ENCODE assay signal across 28 cellular contexts in the genomic region with DNA sequence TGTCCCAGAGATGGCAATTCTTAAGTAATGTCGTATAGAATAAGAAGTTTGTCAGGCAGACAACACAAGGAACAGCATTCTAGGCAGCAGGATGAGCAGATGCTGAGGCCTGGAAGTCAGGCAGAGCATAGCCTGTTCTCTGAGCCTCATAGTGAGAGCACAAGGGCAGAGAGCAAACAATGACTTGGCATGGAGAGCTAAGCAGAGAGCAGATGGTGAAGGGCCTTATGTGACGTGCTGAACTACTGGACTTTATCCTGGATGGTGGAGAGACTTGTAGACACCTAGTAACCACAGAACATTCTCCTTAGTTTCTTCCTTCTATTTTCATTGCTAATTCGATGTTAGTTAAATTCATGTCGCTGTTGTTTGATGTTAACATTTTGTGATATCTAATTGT.
DNase-seq lines count a peak whose midpoint lies in the region; ATAC-seq, FAIRE-seq and TF ChIP-seq lines count a peak whose summit lies in the region.
"Had no signal": no experiment of that assay in that cellular context is flagged by ENCODE, and none has a peak within 500 bp of the region (broad histone marks: within the 10 kb centered on the region; RNA-seq: fewer than 3 reads in every experiment).

No MANE protein-coding gene starts in this region.

- H2BK5ac ChIP-seq in H1 (ENCODE audit: low read depth, low read length): no peak overlapping the region

- no peak overlapping the region for H3K23ac ChIP-seq in H1 (ENCODE audit: insufficient read length)

- no peaks in the 10 kb centered on the region for H4K20me1 ChIP-seq in H1 (replicated peaks in 1 of 2; ENCODE audit: control insufficient read depth in 1 of 2, insufficient read depth in 2 of 2, low read length in 2 of 2)

- no peak overlapping the region for H2BK15ac ChIP-seq in H1 (ENCODE audit: low read length)

- 0 out of 2 replicates have a peak overlapping the region, but pooled peaks have one; percentile 28 for H2AFZ ChIP-seq in H1 (ENCODE audit: low read length)
- H2AFZ ChIP-seq: GM23248 had no signal

- H3K36me3 Mint-ChIP-seq in endothelial cell (ENCODE audit: low read depth, unreplicated experiment): no peaks in the 10 kb centered on the region
- H3K36me3 Mint-ChIP-seq: activated naive CD4-positive, alpha-beta T cell treated with anti-CD3 and anti-CD28 coated beads, Interleukin-2, amount 50 U/mL, for 72 hours had no signal

- no peak for TF ChIP-seq POLR2A in H1 (IDR thresholded peaks at IDR 0.05; ENCODE audit: control extremely low read depth in 1 of 2, low read depth in 2 of 2, low read length in 2 of 2)

- H3K4me2 ChIP-seq in H1 (ENCODE audit: insufficient read depth in 1 of 2, low read depth in 2 of 2, low read length in 2 of 2): no peak overlapping the region

- H2AK5ac ChIP-seq in H1 (ENCODE audit: low read depth, low read length): no peak overlapping the region

- no peak overlapping the region for H3K4me3 ChIP-seq in H1 (ENCODE audit: extremely low read depth in 1 of 4, insufficient read depth in 2 of 4, low read depth in 3 of 4, low read length in 4 of 4)
- H3K4me3 ChIP-seq: GM23248, K562, MG63, thyroid gland had no signal

- H3K27me3 Mint-ChIP-seq in endothelial cell (ENCODE audit: unreplicated experiment): no peaks in the 10 kb centered on the region
- H3K27me3 Mint-ChIP-seq: dendritic cell treated with granulocyte-macrophage colony-stimulating factor and Interleukin-4, amounts not matched to agents 40 ng/mL and 50 ng/mL, for 4 days had no signal

- H3K4me3 Mint-ChIP-seq in endothelial cell (ENCODE audit: unreplicated experiment): no peak overlapping the region
- H3K4me3 Mint-ChIP-seq: CD4-positive, alpha-beta T cell; dendritic cell treated with granulocyte-macrophage colony-stimulating factor and Interleukin-4, amounts not matched to agents 40 ng/mL and 50 ng/mL, for 4 days; stimulated activated naive CD8-positive, alpha-beta T cell treated with anti-CD3 and anti-CD28 coated beads, Interleukin-15, amount 100 ng/mL, for 72 hours had no signal

- H3K27me3 ChIP-seq in H1 (replicated peaks in 1 of 4; ENCODE audit: control insufficient read depth in 3 of 4, extremely low read depth in 1 of 4, insufficient read depth in 3 of 4, low read length in 3 of 4): no peaks in the 10 kb centered on the region
- H3K27me3 ChIP-seq: neutrophil, thyroid gland had no signal

- no peaks in the 10 kb centered on the region for H3K79me1 ChIP-seq in H1 (ENCODE audit: low read depth, low read length)

- no peak overlapping the region for H4K8ac ChIP-seq in H1 (ENCODE audit: extremely low read depth, insufficient read depth, low read length)

- no peak overlapping the region for H2BK12ac ChIP-seq in H1 (ENCODE audit: low read depth, low read length)

- DNase-seq in NCI-H345 (lab: John Stamatoyannopoulos, UW) (peak; percentile 68), NCI-H345 treated with DMSO at 0.1 percent for 48 hours (lab: John Stamatoyannopoulos, UW; ENCODE audit: unreplicated experiment) (no peak), NCI-H510A (lab: John Stamatoyannopoulos, UW) (peak; percentile 54), H1 (ENCODE audit: low read depth in 1 of 2, low spot score in 2 of 2) (no peak), endothelial cell (ENCODE audit: low spot score) (no peak), dermis blood vessel endothelial cell (no peak), H4 (ENCODE audit: low spot score) (no peak)
- DNase-seq: 8988T; aorta; CD4-positive, alpha-beta T cell; DMS79; GF-D8; GM23248; kidney glomerular epithelial cell; mammary epithelial cell; MG63; NCI-H1436 treated with DMSO at 0.1 percent for 48 hours; NCI-H226; stimulated activated naive CD8-positive, alpha-beta T cell treated with anti-CD3 and anti-CD28 coated beads, Interleukin-15, amount 100 ng/mL, for 72 hours; thyroid gland; WERI-Rb-1 had no signal

- H4K91ac ChIP-seq in H1 (replicated peaks; ENCODE audit: insufficient read length, low read length): no peak overlapping the region

- no peak overlapping the region for H2BK20ac ChIP-seq in H1 (ENCODE audit: low read length)

- H3K9me3 ChIP-seq in H1 (ENCODE audit: insufficient read depth in 2 of 2, low read depth in 1 of 2, low read length in 1 of 2): no peaks in the 10 kb centered on the region
- H3K9me3 ChIP-seq: MG63, neutrophil, thyroid gland had no signal

- H3K14ac ChIP-seq in H1 (ENCODE audit: insufficient read length): no peak overlapping the region

- TF ChIP-seq RAD21 in H1 (IDR thresholded peaks at IDR 0.05 in 1 of 2, conservative IDR thresholded peaks at IDR 0.05 in 1 of 2; ENCODE audit: low read depth in 2 of 2, low read length in 2 of 2): no peak

- H3K4me1 ChIP-seq in H1 (replicated peaks in 1 of 4; ENCODE audit: control insufficient read depth in 3 of 4, insufficient read depth in 4 of 4, low read length in 3 of 4): no peaks in the 10 kb centered on the region

- no peak overlapping the region for H4K5ac ChIP-seq in H1 (ENCODE audit: insufficient read length, low read depth, low read length)

- no peak overlapping the region for H2BK120ac ChIP-seq in H1 (replicated peaks; ENCODE audit: low read depth, low read length)

- TF ChIP-seq CTCF in H1 (IDR thresholded peaks at IDR 0.05; ENCODE audit: control extremely low read depth in 1 of 3, insufficient read depth in 1 of 3, low read depth in 1 of 3, low read length in 3 of 3) (no peak), endothelial cell (IDR thresholded peaks at IDR 0.05; ENCODE audit: unreplicated experiment) (no peak)

- H3K36me3 ChIP-seq in H1 (ENCODE audit: control insufficient read depth in 2 of 4, insufficient read depth in 4 of 4, low read length in 3 of 4): no peaks in the 10 kb centered on the region
- H3K36me3 ChIP-seq: MG63, neutrophil, thyroid gland, WERI-Rb-1 had no signal

- TF ChIP-seq EP300 in H1 (IDR thresholded peaks at IDR 0.05; ENCODE audit: borderline replicate concordance in 1 of 2, low read depth in 2 of 2, low read length in 2 of 2): no peak

- H3K4ac ChIP-seq in H1 (replicated peaks; ENCODE audit: insufficient read length, low read depth, low read length): no peak overlapping the region

- no peaks in the 10 kb centered on the region for H3K79me2 ChIP-seq in H1 (ENCODE audit: control insufficient read depth in 1 of 2, insufficient read depth in 2 of 2, low read length in 2 of 2)

- H3K4me1 Mint-ChIP-seq in endothelial cell (ENCODE audit: unreplicated experiment): no peaks in the 10 kb centered on the region
- H3K4me1 Mint-ChIP-seq: stimulated activated naive CD8-positive, alpha-beta T cell treated with anti-CD3 and anti-CD28 coated beads, Interleukin-15, amount 100 ng/mL, for 72 hours had no signal

- no peaks in the 10 kb centered on the region for H3K9me3 Mint-ChIP-seq in endothelial cell (ENCODE audit: unreplicated experiment)
- H3K9me3 Mint-ChIP-seq: activated naive CD4-positive, alpha-beta T cell treated with anti-CD3 and anti-CD28 coated beads, Interleukin-2, amount 50 U/mL, for 72 hours; CD4-positive, alpha-beta T cell; dendritic cell treated with granulocyte-macrophage colony-stimulating factor and Interleukin-4, amounts not matched to agents 40 ng/mL and 50 ng/mL, for 4 days; stimulated activated naive CD8-positive, alpha-beta T cell treated with anti-CD3 and anti-CD28 coated beads, Interleukin-15, amount 100 ng/mL, for 72 hours had no signal

- H3K27ac Mint-ChIP-seq in endothelial cell (ENCODE audit: unreplicated experiment): no peak overlapping the region
- H3K27ac Mint-ChIP-seq: activated naive CD4-positive, alpha-beta T cell treated with anti-CD3 and anti-CD28 coated beads, Interleukin-2, amount 50 U/mL, for 72 hours; CD4-positive, alpha-beta T cell; dendritic cell treated with granulocyte-macrophage colony-stimulating factor and Interleukin-4, amounts not matched to agents 40 ng/mL and 50 ng/mL, for 4 days; stimulated activated naive CD8-positive, alpha-beta T cell treated with anti-CD3 and anti-CD28 coated beads, Interleukin-15, amount 100 ng/mL, for 72 hours had no signal

- H3K27ac ChIP-seq in H1 (ENCODE audit: low read depth, low read length): no peak overlapping the region
- H3K27ac ChIP-seq: GM23248, neutrophil, thyroid gland, WERI-Rb-1 had no signal

- no peak overlapping the region for H3K18ac ChIP-seq in H1 (ENCODE audit: extremely low read depth, low read length)

- no peak overlapping the region for H3K9ac ChIP-seq in H1 (replicated peaks in 1 of 4; ENCODE audit: extremely low read depth in 1 of 4, low read depth in 3 of 4, low read length in 3 of 4)
- H3K9ac ChIP-seq: GM23248 had no signal

- WGBS in H1 (ENCODE audit: extremely low coverage in 1 of 2, insufficient coverage in 1 of 2, insufficient read length in 1 of 2, insufficient replicate concordance in 2 of 2, low coverage in 1 of 2, low lambda C conversion rate in 2 of 2, missing lambda C conversion rate in 1 of 2), 2 experiments: 93% methylated on average over 4 of the region's 4 CpGs; no CpG with 5 or more reads in 1 of the 2 experiments

- no peak for ATAC-seq in HG03108 (IDR thresholded peaks at IDR 0.05; ENCODE audit: unreplicated experiment)
- ATAC-seq: activated naive CD4-positive, alpha-beta T cell treated with anti-CD3 and anti-CD28 coated beads, Interleukin-2, amount 50 U/mL, for 72 hours; K562; stimulated activated naive CD8-positive, alpha-beta T cell treated with anti-CD3 and anti-CD28 coated beads, Interleukin-15, amount 100 ng/mL, for 72 hours had no signal

- FAIRE-seq in H1 (lab: Jason Lieb, UNC): no peak
- FAIRE-seq: endometrium, GM18507, K562 had no signal

- H3K23me2 ChIP-seq in H1 (ENCODE audit: low read depth, low read length): no peaks in the 10 kb centered on the region

- H3K56ac ChIP-seq in H1 (replicated peaks; ENCODE audit: insufficient read length, low read depth, low read length): no peak overlapping the region

- CTCF ChIA-PET in H1 (lab: Charles Lee; ENCODE audit: partially characterized antibody): no interaction called here

- POLR2A ChIA-PET in H1 (lab: Charles Lee; ENCODE audit: partially characterized antibody): no interaction called here

TF ChIP-seq in H1, 55 proteins besides CTCF, POLR2A, EP300 and RAD21:
- TF ChIP-seq EZH2 (IDR thresholded peaks at IDR 0.05; ENCODE audit: low read depth, low read length, severe bottlenecking): no peak
- no peak for TF ChIP-seq SAP30 (IDR thresholded peaks at IDR 0.05; ENCODE audit: insufficient read depth, insufficient replicate concordance, low read length)
- no peak for TF ChIP-seq GTF2F1 (IDR thresholded peaks at IDR 0.05; ENCODE audit: borderline replicate concordance, low read depth, low read length)
- TF ChIP-seq TEAD4 (IDR thresholded peaks at IDR 0.05; ENCODE audit: low read depth, low read length): no peak
- no peak for TF ChIP-seq KDM1A (IDR thresholded peaks at IDR 0.05; ENCODE audit: borderline replicate concordance, low read length)
- TF ChIP-seq GABPA (IDR thresholded peaks at IDR 0.05; ENCODE audit: borderline replicate concordance, insufficient read depth, low read length): no peak
- no peak for TF ChIP-seq POLR2AphosphoS5 (IDR thresholded peaks at IDR 0.05; ENCODE audit: low read depth, low read length)
- TF ChIP-seq BACH1 (IDR thresholded peaks at IDR 0.05; ENCODE audit: low read length): no peak

Comparison
In these comparisons a context has a peak if more than half of its experiments do, and no peak if none do; other contexts are left out.
1. DNase-seq: peak in NCI-H345 (single experiment) and NCI-H510A (single experiment); none in NCI-H345 treated with DMSO at 0.1 percent for 48 hours (single experiment), H1 (0 of 2), endothelial cell (single experiment), dermis blood vessel endothelial cell (single experiment) and H4 (single experiment).